Comparison of ENCODE assay signal across 1 cellular context in genomic region chr17:82292251-82293154, GRCh38.
TF ChIP-seq lines count a peak whose summit lies in the region.

No MANE protein-coding gene starts in this region.

TF ChIP-seq in HEK293, 187 proteins besides CTCF, POLR2A, EP300 and RAD21 (continued from another document and continues in another):
- TF ChIP-seq BCL11B (tag by site-specific recombination; IDR thresholded peaks at IDR 0.05; ENCODE audit: low read depth) = peak; percentile 20; the same call in 1 of the 2 replicates
- TF ChIP-seq SP2 (tag by site-specific recombination; IDR thresholded peaks at IDR 0.05) = peak; percentile 85
- no peak for TF ChIP-seq HOXC10 (CRISPR knock-in tag; IDR thresholded peaks at IDR 0.05)
- TF ChIP-seq ZNF670 (tag by site-specific recombination; IDR thresholded peaks at IDR 0.05; ENCODE audit: low read depth) = no peak
- no peak for TF ChIP-seq PRDM1 (tag by site-specific recombination; IDR thresholded peaks at IDR 0.05)
- peak; percentile 52; the same call in 1 of the 2 replicates for TF ChIP-seq ZNF398 (tag by site-specific recombination; IDR thresholded peaks at IDR 0.05)
- TF ChIP-seq ZNF302 (tag by site-specific recombination; IDR thresholded peaks at IDR 0.05; ENCODE audit: low read depth) = no peak
- no peak for TF ChIP-seq PRDM2 (tag by site-specific recombination; IDR thresholded peaks at IDR 0.05; ENCODE audit: borderline replicate concordance)
- no peak for TF ChIP-seq ZNF785 (tag by site-specific recombination; IDR thresholded peaks at IDR 0.05)
- no peak for TF ChIP-seq ZNF664 (tag by site-specific recombination; IDR thresholded peaks at IDR 0.05)
- no peak for TF ChIP-seq ZSCAN23 (tag by site-specific recombination; IDR thresholded peaks at IDR 0.05)
- TF ChIP-seq ZNF510 (tag by site-specific recombination; IDR thresholded peaks at IDR 0.05; ENCODE audit: insufficient replicate concordance) = no peak
- TF ChIP-seq ZNF26 (tag by site-specific recombination; IDR thresholded peaks at IDR 0.05) = no peak
- 0 out of 2 replicates have a peak, but pooled peaks have one; percentile 49 for TF ChIP-seq ZNF2 (tag by site-specific recombination; IDR thresholded peaks at IDR 0.05)
- TF ChIP-seq ZNF114 (tag by site-specific recombination; IDR thresholded peaks at IDR 0.05) = no peak
- no peak for TF ChIP-seq ZBTB44 (tag by site-specific recombination; IDR thresholded peaks at IDR 0.05)
- no peak for TF ChIP-seq ZSCAN4 (tag by site-specific recombination; IDR thresholded peaks at IDR 0.05)
- no peak for TF ChIP-seq ZNF48 (tag by site-specific recombination; IDR thresholded peaks at IDR 0.05)
- TF ChIP-seq ZNF112 (tag by site-specific recombination; IDR thresholded peaks at IDR 0.05) = no peak
- TF ChIP-seq ZBTB8A (tag by site-specific recombination; IDR thresholded peaks at IDR 0.05) = peak; percentile 87
- TF ChIP-seq GLI2 (tag by site-specific recombination; IDR thresholded peaks at IDR 0.05; ENCODE audit: borderline replicate concordance, low read depth) = no peak
- TF ChIP-seq IKZF3 (tag by site-specific recombination; IDR thresholded peaks at IDR 0.05) = 0 out of 2 replicates have a peak, but pooled peaks have one; percentile 41
- no peak for TF ChIP-seq GFI1B (tag by site-specific recombination; IDR thresholded peaks at IDR 0.05)
- no peak for TF ChIP-seq ZSCAN18 (tag by site-specific recombination; IDR thresholded peaks at IDR 0.05)
- TF ChIP-seq ZNF341 (tag by site-specific recombination; IDR thresholded peaks at IDR 0.05; ENCODE audit: low read depth) = 0 out of 2 replicates have a peak, but pooled peaks have one; percentile 8
- no peak for TF ChIP-seq ZNF362 (tag by site-specific recombination; IDR thresholded peaks at IDR 0.05)
- TF ChIP-seq ZNF132 (tag by site-specific recombination; IDR thresholded peaks at IDR 0.05; ENCODE audit: borderline replicate concordance) = no peak
- 0 out of 2 replicates have a peak, but pooled peaks have one; percentile 31 for TF ChIP-seq FEZF1 (tag by site-specific recombination; IDR thresholded peaks at IDR 0.05)
- no peak for TF ChIP-seq ZNF837 (tag by site-specific recombination; IDR thresholded peaks at IDR 0.05)
- no peak; the same call in 1 of the 2 replicates for TF ChIP-seq KLF10 (tag by site-specific recombination; IDR thresholded peaks at IDR 0.05)
- no peak for TF ChIP-seq ZBTB49 (tag by site-specific recombination; IDR thresholded peaks at IDR 0.05; ENCODE audit: low read depth)
- no peak for TF ChIP-seq ZNF18 (tag by site-specific recombination; IDR thresholded peaks at IDR 0.05)
- no peak for TF ChIP-seq ELK4 (IDR thresholded peaks at IDR 0.05; ENCODE audit: borderline replicate concordance, low read depth, low read length)
- TF ChIP-seq ZNF571 (tag by site-specific recombination; IDR thresholded peaks at IDR 0.05) = no peak
- no peak for TF ChIP-seq ZNF214 (tag by site-specific recombination; IDR thresholded peaks at IDR 0.05; ENCODE audit: borderline replicate concordance)
- peak; percentile 74 for TF ChIP-seq SP7 (tag by site-specific recombination; IDR thresholded peaks at IDR 0.05)
- no peak for TF ChIP-seq ZNF138 (tag by site-specific recombination; IDR thresholded peaks at IDR 0.05; ENCODE audit: borderline replicate concordance)
- TF ChIP-seq ZNF585B (tag by site-specific recombination; IDR thresholded peaks at IDR 0.05) = no peak
- TF ChIP-seq ZNF121 (tag by site-specific recombination; IDR thresholded peaks at IDR 0.05) = peak; percentile 99
- peak; percentile 72 for TF ChIP-seq ZNF335 (tag by site-specific recombination; conservative IDR thresholded peaks at IDR 0.05)
- TF ChIP-seq TRIM28 (IDR thresholded peaks at IDR 0.05; ENCODE audit: borderline replicate concordance, low read length) = no peak
